27 cellular contexts compared by ENCODE assay signal in the genomic region with DNA sequence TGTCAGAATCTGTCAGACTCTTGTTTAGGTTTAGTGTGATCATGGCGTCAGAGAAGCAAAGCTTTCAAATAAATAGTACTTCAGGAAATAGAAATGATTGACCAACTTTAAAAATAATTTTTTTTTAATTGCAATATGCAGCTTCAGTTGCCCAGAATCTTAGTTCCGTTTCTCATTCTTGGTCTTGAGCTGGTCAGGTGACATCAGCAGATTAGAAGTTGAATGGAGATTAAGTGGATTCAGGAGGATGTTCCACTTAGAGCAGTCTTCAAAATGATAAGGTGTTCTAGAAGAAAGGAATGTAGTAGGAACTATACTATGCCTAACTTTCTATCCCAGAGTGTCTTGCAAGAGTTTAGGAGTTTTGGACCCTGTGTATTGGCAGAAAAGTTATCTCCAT.
"Had no signal": no experiment of that assay in that cellular context is flagged by ENCODE, and none has a peak within 500 bp of the region (broad histone marks: within the 10 kb centered on the region; RNA-seq: fewer than 3 reads in every experiment).

No MANE protein-coding gene starts in this region.

- H3K9me3 ChIP-seq: pancreas, prostate gland, testis, thyroid gland, transverse colon, upper lobe of left lung, vagina had no signal

- H3K27ac Mint-ChIP-seq: stimulated activated naive B cell treated with anti-CD40 and anti-IgM and Interleukin-4, amounts not matched to agents 10 μg/mL and 1 μg/mL and 100 μg/mL, for 72 hours had no signal

- H3K4me3 ChIP-seq: left ventricle myocardium inferior, lung, mucosa of descending colon, pancreas, prostate gland, skin epidermis, stomach, testis, thyroid gland, transverse colon, upper lobe of left lung, vagina had no signal

- H3K27me3 Mint-ChIP-seq: naive thymus-derived CD4-positive, alpha-beta T cell; natural killer cell treated with Interleukin-12 subunit alpha and Interleukin-12 subunit beta and Interleukin-15 and Interleukin-18, amount 100 ng/mL, for 72 hours; stimulated activated naive B cell treated with anti-CD40 and anti-IgM and Interleukin-4, amounts not matched to agents 10 μg/mL and 1 μg/mL and 100 μg/mL, for 72 hours had no signal

- DNase-seq: islet precursor cell; left ventricle myocardium inferior; midbrain; mucosa of descending colon; naive thymus-derived CD4-positive, alpha-beta T cell; nucleus accumbens; pancreas; posterior cingulate gyrus; retina; right cardiac atrium; stimulated activated CD4-positive, alpha-beta T cell treated with anti-CD3 and anti-CD28 coated beads, Interleukin-12 subunit alpha, Interleukin-12 subunit beta, amount 100 ng/mL, for 4 hours; stimulated activated CD4-positive, alpha-beta T cell treated with anti-CD3 and anti-CD28 coated beads, Interleukin-15, amount 100 ng/mL, for 24 hours; stimulated activated CD4-positive, alpha-beta T cell treated with anti-CD3 and anti-CD28 coated beads, Interleukin-2, amount 100 ng/mL, for 24 hours; stimulated activated CD4-positive, alpha-beta T cell treated with anti-CD3 and anti-CD28 coated beads, Interleukin-4, amount 100 ng/mL, for 1 hour; stimulated activated naive B cell treated with anti-CD40 and anti-IgM and Interleukin-4, amounts not matched to agents 10 μg/mL and 1 μg/mL and 100 μg/mL, for 72 hours; stimulated activated naive CD8-positive, alpha-beta T cell treated with anti-CD3 and anti-CD28 coated beads, Interleukin-15, Interleukin-2, amounts not matched to agents 100 U/mL and 50 U/mL, for 24 hours; stomach; testis; thyroid gland; transverse colon; upper lobe of left lung had no signal

- H3K4me1 ChIP-seq: pancreas, testis, transverse colon, upper lobe of left lung had no signal

- H3K27me3 ChIP-seq: pancreas, stomach, testis, thyroid gland, transverse colon, upper lobe of left lung, vagina had no signal

- H3K27ac ChIP-seq: left ventricle myocardium inferior, pancreas, stomach, testis, thyroid gland, transverse colon, upper lobe of left lung, vagina had no signal

- H3K9me3 Mint-ChIP-seq: natural killer cell treated with Interleukin-12 subunit alpha and Interleukin-12 subunit beta and Interleukin-15 and Interleukin-18, amount 100 ng/mL, for 72 hours; stimulated activated naive B cell treated with anti-CD40 and anti-IgM and Interleukin-4, amounts not matched to agents 10 μg/mL and 1 μg/mL and 100 μg/mL, for 72 hours had no signal

- H3K4me3 Mint-ChIP-seq: naive thymus-derived CD4-positive, alpha-beta T cell; natural killer cell treated with Interleukin-12 subunit alpha and Interleukin-12 subunit beta and Interleukin-15 and Interleukin-18, amount 100 ng/mL, for 72 hours; stimulated activated naive B cell treated with anti-CD40 and anti-IgM and Interleukin-4, amounts not matched to agents 10 μg/mL and 1 μg/mL and 100 μg/mL, for 72 hours had no signal

- ATAC-seq: mucosa of descending colon; naive thymus-derived CD4-positive, alpha-beta T cell; natural killer cell treated with Interleukin-12 subunit alpha and Interleukin-12 subunit beta and Interleukin-15 and Interleukin-18, amount 100 ng/mL, for 72 hours; pancreas; right cardiac atrium; sciatic nerve; stimulated activated naive B cell treated with anti-CD40 and anti-IgM and Interleukin-4, amounts not matched to agents 10 μg/mL and 1 μg/mL and 100 μg/mL, for 72 hours; stimulated activated naive CD8-positive, alpha-beta T cell treated with anti-CD3 and anti-CD28 coated beads, Interleukin-15, Interleukin-2, amounts not matched to agents 100 U/mL and 50 U/mL, for 24 hours had no signal

- FAIRE-seq: pancreas had no signal

- H3K4me1 Mint-ChIP-seq: stimulated activated naive B cell treated with anti-CD40 and anti-IgM and Interleukin-4, amounts not matched to agents 10 μg/mL and 1 μg/mL and 100 μg/mL, for 72 hours had no signal
